Comparison of ENCODE assay signal across 8 cellular contexts in the genomic region with DNA sequence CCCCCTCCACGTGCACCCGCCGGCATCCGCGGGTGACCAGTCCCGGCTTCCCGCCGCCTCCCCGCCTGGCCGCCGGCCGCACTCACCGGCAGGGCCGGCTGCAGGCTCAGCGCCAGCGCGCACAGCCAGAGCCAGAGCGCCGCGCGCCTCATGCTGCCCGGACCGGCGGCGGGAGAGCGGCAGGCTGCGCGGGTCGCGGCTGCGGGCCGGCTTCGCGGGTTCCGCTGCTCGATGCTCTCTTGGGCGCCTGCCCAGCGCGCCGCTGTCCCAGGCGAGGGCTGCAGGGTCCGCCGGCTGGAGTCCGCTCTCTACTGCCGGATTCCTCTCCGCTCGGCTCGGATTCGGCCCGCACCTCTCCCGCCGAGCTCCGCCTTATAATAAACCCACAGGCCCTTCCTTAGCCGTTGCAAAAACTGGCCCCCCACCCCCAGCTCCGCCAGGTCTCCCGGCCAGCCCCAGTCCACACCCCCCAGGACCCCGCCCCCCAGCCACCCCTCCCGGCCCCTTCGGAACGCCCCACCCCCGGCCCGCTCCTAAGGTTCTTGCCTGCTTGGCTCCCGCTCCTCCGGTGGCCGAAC.
DNase-seq lines count a peak whose midpoint lies in the region; ATAC-seq and TF ChIP-seq lines count a peak whose summit lies in the region.

A gene with protein sequence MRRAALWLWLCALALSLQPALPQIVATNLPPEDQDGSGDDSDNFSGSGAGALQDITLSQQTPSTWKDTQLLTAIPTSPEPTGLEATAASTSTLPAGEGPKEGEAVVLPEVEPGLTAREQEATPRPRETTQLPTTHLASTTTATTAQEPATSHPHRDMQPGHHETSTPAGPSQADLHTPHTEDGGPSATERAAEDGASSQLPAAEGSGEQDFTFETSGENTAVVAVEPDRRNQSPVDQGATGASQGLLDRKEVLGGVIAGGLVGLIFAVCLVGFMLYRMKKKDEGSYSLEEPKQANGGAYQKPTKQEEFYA (minus strand): TSS at position 415 of the 578 bp plus-strand sequence. CDS start 263 bp downstream, at position 152.

- no peaks in the 10 kb centered on the region for H3K9me3 Mint-ChIP-seq in stimulated activated naive CD8-positive, alpha-beta T cell treated with anti-CD3 and anti-CD28 coated beads, Interleukin-15, amount 100 ng/mL, for 72 hours

- peaks cover 77% of the 10 kb centered on the region for H3K27me3 Mint-ChIP-seq in stimulated activated naive CD8-positive, alpha-beta T cell treated with anti-CD3 and anti-CD28 coated beads, Interleukin-15, amount 100 ng/mL, for 72 hours

- H3K27ac Mint-ChIP-seq in stimulated activated naive CD8-positive, alpha-beta T cell treated with anti-CD3 and anti-CD28 coated beads, Interleukin-15, amount 100 ng/mL, for 72 hours: no peak within 1 kb of the TSS

- peak; percentile 24 to 35 for DNase-seq in SHP77 (lab: John Stamatoyannopoulos, UW)
- no peak for DNase-seq in SHP77 treated with DMSO at 0.1 percent for 48 hours (lab: John Stamatoyannopoulos, UW)
- peak; percentile 45 for DNase-seq in NCI-H748 treated with DMSO at 0.1 percent for 48 hours (lab: John Stamatoyannopoulos, UW)
- DNase-seq in cardiac fibroblast (ENCODE audit: low read depth in 2 of 2): peak; percentile 46 to 48
- DNase-seq in kidney tubule cell (ENCODE audit: low spot score): peak; percentile 65
- peak in 1 of 2 donors; percentile 26 for DNase-seq in stimulated activated naive CD8-positive, alpha-beta T cell treated with anti-CD3 and anti-CD28 coated beads, Interleukin-15, amount 100 ng/mL, for 72 hours
- DNase-seq in Kasumi-1 (lab: John Stamatoyannopoulos, UW): no peak

- peaks cover 7% of the 10 kb centered on the region for H3K4me1 Mint-ChIP-seq in stimulated activated naive CD8-positive, alpha-beta T cell treated with anti-CD3 and anti-CD28 coated beads, Interleukin-15, amount 100 ng/mL, for 72 hours

- peak within 1 kb of the TSS; percentile 66 to 71 for H3K4me3 Mint-ChIP-seq in stimulated activated naive CD8-positive, alpha-beta T cell treated with anti-CD3 and anti-CD28 coated beads, Interleukin-15, amount 100 ng/mL, for 72 hours

- TF ChIP-seq CTCF in cardiac fibroblast (IDR thresholded peaks at IDR 0.05; ENCODE audit: low read depth, low read length): no peak

- ATAC-seq in HG02798 (IDR thresholded peaks at IDR 0.05; ENCODE audit: poor library complexity, unreplicated experiment): peak; percentile 27
- peak; percentile 48 for ATAC-seq in stimulated activated naive CD8-positive, alpha-beta T cell treated with anti-CD3 and anti-CD28 coated beads, Interleukin-15, amount 100 ng/mL, for 72 hours

- peak within 1 kb of the TSS; percentile 52 to 60 for H3K4me3 ChIP-seq in cardiac fibroblast (replicated peaks in 1 of 2; ENCODE audit: low read depth in 2 of 2, low read length in 2 of 2)

Comparison
In these comparisons a context has a peak if more than half of its experiments do, and no peak if none do; other contexts are left out.
1. DNase-seq: peak in SHP77 (2 of 2), NCI-H748 treated with DMSO at 0.1 percent for 48 hours (single experiment), cardiac fibroblast (2 of 2) and kidney tubule cell (single experiment); none in SHP77 treated with DMSO at 0.1 percent for 48 hours (single experiment) and Kasumi-1 (0 of 2).